ENCODE assay signal across 8 cellular contexts in the genomic region with DNA sequence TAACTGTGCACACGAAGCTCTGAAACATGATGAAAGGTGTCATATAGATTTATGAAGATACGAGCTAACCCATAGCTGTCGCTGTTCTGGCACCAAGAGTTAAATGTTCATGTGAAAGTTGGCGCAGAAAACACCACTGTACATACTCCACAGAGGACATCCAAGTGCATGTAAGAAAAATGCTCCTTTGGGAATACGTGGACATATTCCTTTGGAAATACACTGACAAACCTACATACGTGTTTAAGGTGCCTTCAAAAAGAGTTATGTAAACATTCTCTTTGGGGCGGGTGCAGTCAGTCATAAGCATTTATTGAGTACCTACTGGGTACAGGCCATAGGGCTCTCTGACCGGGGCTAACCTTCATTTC. TPM values are rescaled to one million over a fixed set of nuclear protein-coding genes. Genes with fewer than 3 reads are reported as not detected.
A peak's percentile ranks its signal among the peaks of the same experiment; 100 is the strongest.
DNase-seq lines count a peak whose midpoint lies in the region; ATAC-seq and TF ChIP-seq lines count a peak whose summit lies in the region.

No MANE protein-coding gene starts in this region.

- 1% methylated on average over 8 of the region's 8 CpGs for WGBS in esophagus squamous epithelium, 2 donors
- no CpG with 5 or more reads among the region's 8 CpGs for WGBS in neuronal stem cell (ENCODE audit: extremely low coverage in 2 of 2, insufficient read length in 2 of 2, insufficient replicate concordance in 1 of 2), 2 donors

- peak; percentile 15 for DNase-seq in DMS114 treated with DMSO at 0.1 percent for 48 hours (lab: John Stamatoyannopoulos, UW; ENCODE audit: unreplicated experiment)
- DNase-seq in SW480 (ENCODE audit: low spot score), result peak; percentile 72
- DNase-seq in esophagus squamous epithelium (lab: John Stamatoyannopoulos, UW), result no peak
- DNase-seq in neuronal stem cell (ENCODE audit: low spot score), result no peak
- no peak for DNase-seq in AG08395 (ENCODE audit: low spot score)
- no peak for DNase-seq in T1000 (lab: John Stamatoyannopoulos, UW)

- no peak for TF ChIP-seq POLR2A in esophagus squamous epithelium (IDR thresholded peaks at IDR 0.05)

- H2BK120ac ChIP-seq in neuronal stem cell (ENCODE audit: low read depth, low read length), result no peak overlapping the region

- H4K8ac ChIP-seq in neuronal stem cell (ENCODE audit: low read depth, low read length), result no peak overlapping the region

- no peaks in the 10 kb centered on the region for H3K27me3 ChIP-seq in esophagus squamous epithelium
- H3K27me3 ChIP-seq in neuronal stem cell (ENCODE audit: control insufficient read depth in 3 of 3, insufficient read depth in 3 of 3, low read depth in 1 of 3, low read length in 3 of 3), result no peaks in the 10 kb centered on the region

- H2BK15ac ChIP-seq in neuronal stem cell (ENCODE audit: low read length), result no peak overlapping the region

- H3K9me3 Mint-ChIP-seq in IgD-negative memory B cell, result peaks cover 0 to 2% (median 0%) of the 10 kb centered on the region in 3 donors

- H2AFZ ChIP-seq in neuronal stem cell (ENCODE audit: low read length), result peak overlapping the region; percentile 83

- no peaks in the 10 kb centered on the region for H3K9me3 ChIP-seq in esophagus squamous epithelium
- no peaks in the 10 kb centered on the region for H3K9me3 ChIP-seq in neuronal stem cell (replicated peaks in 1 of 2; ENCODE audit: control insufficient read depth in 2 of 2, insufficient read depth in 1 of 2, low read depth in 1 of 2, low read length in 2 of 2)

- H2BK12ac ChIP-seq in neuronal stem cell (ENCODE audit: low read length), result no peak overlapping the region

- H3K4me3 ChIP-seq in esophagus squamous epithelium (peak overlapping the region; percentile 83 to 91 (median 86)), neuronal stem cell (ENCODE audit: low read length in 2 of 2) (peak overlapping the region; percentile 65 to 90)

- no peak overlapping the region for H3K14ac ChIP-seq in neuronal stem cell (ENCODE audit: low read length)

- no peak for TF ChIP-seq CTCF in esophagus squamous epithelium (IDR thresholded peaks at IDR 0.05)

- H3K36me3 Mint-ChIP-seq in IgD-negative memory B cell, result no peaks in the 10 kb centered on the region

- H3K4me1 Mint-ChIP-seq in IgD-negative memory B cell, result peaks cover 20 to 32% (median 29%) of the 10 kb centered on the region in 3 donors

- intact Hi-C loops in esophagus squamous epithelium (cut with DNase I), result loop anchor here (5.0 to 10.0 kb wide), 4 partner anchors 54 to 246 kb away; no protein-coding TSS in a partner anchor

- H3K79me1 ChIP-seq in neuronal stem cell (ENCODE audit: low read depth, low read length), result peaks cover 5% of the 10 kb centered on the region

- H3K4ac ChIP-seq in neuronal stem cell (ENCODE audit: low read length), result no peak overlapping the region

- ATAC-seq in HG03135 (IDR thresholded peaks at IDR 0.05; ENCODE audit: unreplicated experiment), result no peak

- no peaks in the 10 kb centered on the region for H3K27me3 Mint-ChIP-seq in IgD-negative memory B cell

- H2BK5ac ChIP-seq in neuronal stem cell (ENCODE audit: low read length), result no peak overlapping the region

- no peak overlapping the region for H4K91ac ChIP-seq in neuronal stem cell (ENCODE audit: low read depth, low read length, poor library complexity)

- H3K18ac ChIP-seq in neuronal stem cell (ENCODE audit: low read length), result no peak overlapping the region

- H3K27ac ChIP-seq in esophagus squamous epithelium (peak overlapping the region; percentile 98 to 99 (median 99)), neuronal stem cell (replicated peaks; ENCODE audit: low read length) (peak overlapping the region; percentile 98)

- H3K36me3 ChIP-seq in esophagus squamous epithelium (no peaks in the 10 kb centered on the region), neuronal stem cell (replicated peaks in 1 of 2; ENCODE audit: control insufficient read depth in 2 of 2, insufficient read depth in 2 of 2, low read length in 2 of 2) (no peaks in the 10 kb centered on the region)

- H3K4me3 Mint-ChIP-seq in IgD-negative memory B cell, result peak overlapping the region; percentile 84 to 96 (median 94)

- peak overlapping the region; percentile 93 to 98 (median 96) for H3K27ac Mint-ChIP-seq in IgD-negative memory B cell

- H2AK5ac ChIP-seq in neuronal stem cell (ENCODE audit: low read depth, low read length), result no peak overlapping the region

- peaks cover 0 to 38% (median 26%) of the 10 kb centered on the region in 3 donors for H3K4me1 ChIP-seq in esophagus squamous epithelium
- peaks cover 11 to 18% of the 10 kb centered on the region in 2 donors for H3K4me1 ChIP-seq in neuronal stem cell (ENCODE audit: control insufficient read depth in 2 of 2, insufficient read depth in 1 of 2, low read depth in 1 of 2, low read length in 2 of 2)

- no peak overlapping the region for H3K9ac ChIP-seq in neuronal stem cell (ENCODE audit: low read depth, low read length, poor library complexity)

- peak overlapping the region; percentile 64 for H3K4me2 ChIP-seq in neuronal stem cell (ENCODE audit: insufficient read depth, low read length, poor library complexity, severe bottlenecking)

- no peak overlapping the region for H3K23ac ChIP-seq in neuronal stem cell (ENCODE audit: low read depth, low read length, poor library complexity)

RNA-seq across cellular contexts. Expression of gene ARID1B, which starts 0.7 kb away (rescaled TPM):
- polyA plus RNA-seq in IgD-negative memory B cell, result 21.9 TPM
- 100 to 1,000 TPM in 1 of 4 donors, 10 to 100 TPM in 3; 25.2 to 103 (median 59.5) TPM for total RNA-seq in esophagus squamous epithelium
- 33.3 TPM for polyA plus RNA-seq in neuronal stem cell (2013, experiment 1 of 2)
- polyA plus RNA-seq in neuronal stem cell (2013, experiment 2 of 2), result 36.5 TPM

Comparison
In these comparisons a context has a peak if more than half of its experiments do, and no peak if none do; other contexts are left out.
1. DNase-seq: peak in DMS114 treated with DMSO at 0.1 percent for 48 hours (single experiment) and SW480 (single experiment); none in esophagus squamous epithelium (single experiment), neuronal stem cell (single experiment), AG08395 (single experiment) and T1000 (single experiment).